In genomic region chr4:153534792-153535629, GRCh38 we compare ENCODE assay signal across 15 cellular contexts.
DNase-seq lines count a peak whose midpoint lies in the region; ATAC-seq and TF ChIP-seq lines count a peak whose summit lies in the region.
"Had no signal": no experiment of that assay in that cellular context is flagged by ENCODE, and none has a peak within 500 bp of the region (broad histone marks: within the 10 kb centered on the region; RNA-seq: fewer than 3 reads in every experiment).

No MANE protein-coding gene starts in this region.

- peaks cover 100% of the 10 kb centered on the region for H3K79me2 ChIP-seq in DND-41 (ENCODE audit: insufficient read depth, low read length)

- H3K4me2 ChIP-seq in BLaER1 treated with 17β-estradiol and CSF1 and Interleukin-3, amounts not matched to agents 10 nM and 100 nM, result peak overlapping the region in 10 of 11 experiments; percentile 0 to 36 (median 16); a peak in 12 of 22 replicates
- no peak overlapping the region for H3K4me2 ChIP-seq in DND-41 (ENCODE audit: insufficient read depth, low read length)

- H3K4me1 ChIP-seq in BLaER1 treated with 17β-estradiol and CSF1 and Interleukin-3, amounts not matched to agents 10 nM and 100 nM, result peaks cover 30 to 97% (median 89%) of the 10 kb centered on the region in 10 experiments
- H3K4me1 ChIP-seq in DND-41 (ENCODE audit: insufficient read depth, low read length), result peaks cover 54% of the 10 kb centered on the region

- H3K36me3 ChIP-seq in BLaER1 treated with 17β-estradiol and CSF1 and Interleukin-3, amounts not matched to agents 10 nM and 100 nM, result peaks cover 0 to 91% (median 54%) of the 10 kb centered on the region in 11 experiments; a peak in 19 of 22 replicates
- peaks cover 93% of the 10 kb centered on the region for H3K36me3 ChIP-seq in DND-41 (ENCODE audit: insufficient read depth, low read length)
- H3K36me3 ChIP-seq: thoracic aorta had no signal

- no peak for ATAC-seq in DND-41 (ENCODE audit: insufficient read depth, low read depth)
- ATAC-seq in activated naive CD4-positive, alpha-beta T cell treated with anti-CD3 and anti-CD28 coated beads, Interleukin-2, amount 50 U/mL, for 72 hours, result no peak
- ATAC-seq in memory B cell (ENCODE audit: low read depth), result no peak
- ATAC-seq in GM18867 (IDR thresholded peaks at IDR 0.05; ENCODE audit: unreplicated experiment), result no peak
- ATAC-seq: psoas muscle had no signal

- H3K9me3 ChIP-seq in BLaER1 treated with 17β-estradiol and CSF1 and Interleukin-3, amounts not matched to agents 10 nM and 100 nM (replicated peaks in 1 of 11), result no peaks in the 10 kb centered on the region
- H3K9me3 ChIP-seq in DND-41 (ENCODE audit: insufficient read depth, low read length, severe bottlenecking), result no peaks in the 10 kb centered on the region
- H3K9me3 ChIP-seq: psoas muscle, thoracic aorta had no signal

- peak overlapping the region in 7 of 11 experiments; percentile 2 to 43 (median 27); a peak in 9 of 22 replicates for H3K27ac ChIP-seq in BLaER1 treated with 17β-estradiol and CSF1 and Interleukin-3, amounts not matched to agents 10 nM and 100 nM
- H3K27ac ChIP-seq in DND-41 (ENCODE audit: low read length), result peak overlapping the region; percentile 44
- H3K27ac ChIP-seq: C4-2B, psoas muscle, thoracic aorta had no signal

- TF ChIP-seq CTCF in DND-41 (IDR thresholded peaks at IDR 0.05; ENCODE audit: borderline replicate concordance, extremely low read depth, low read length, poor library complexity, severe bottlenecking), result no peak

- H4K20me1 ChIP-seq in BLaER1 treated with 17β-estradiol and CSF1 and Interleukin-3, amounts not matched to agents 10 nM and 100 nM, result peaks cover 36 to 99% (median 89%) of the 10 kb centered on the region in 11 experiments; a peak in 21 of 22 replicates
- H4K20me1 ChIP-seq in DND-41 (ENCODE audit: insufficient read depth, low read length), result peaks cover 82% of the 10 kb centered on the region

- H3K4me3 Mint-ChIP-seq in memory B cell, result peak overlapping the region; percentile 4

- no peaks in the 10 kb centered on the region for H3K27me3 Mint-ChIP-seq in memory B cell

- H3K27ac Mint-ChIP-seq in activated naive CD4-positive, alpha-beta T cell treated with anti-CD3 and anti-CD28 coated beads, Interleukin-2, amount 50 U/mL, for 72 hours, result peak overlapping the region; percentile 77 to 94
- H3K27ac Mint-ChIP-seq in memory B cell, result peak overlapping the region; percentile 85

- H3K4me3 ChIP-seq in BLaER1 treated with 17β-estradiol and CSF1 and Interleukin-3, amounts not matched to agents 10 nM and 100 nM, result no peak overlapping the region
- no peak overlapping the region for H3K4me3 ChIP-seq in DND-41 (ENCODE audit: low read depth in 1 of 2, low read length in 2 of 2)
- H3K4me3 ChIP-seq: psoas muscle, thoracic aorta had no signal

- no peaks in the 10 kb centered on the region for H3K9me3 Mint-ChIP-seq in activated naive CD4-positive, alpha-beta T cell treated with anti-CD3 and anti-CD28 coated beads, Interleukin-2, amount 50 U/mL, for 72 hours
- no peaks in the 10 kb centered on the region for H3K9me3 Mint-ChIP-seq in memory B cell

- H3K36me3 Mint-ChIP-seq in activated naive CD4-positive, alpha-beta T cell treated with anti-CD3 and anti-CD28 coated beads, Interleukin-2, amount 50 U/mL, for 72 hours, result peaks cover 0 to 24% of the 10 kb centered on the region in 2 donors
- peaks cover 18% of the 10 kb centered on the region for H3K36me3 Mint-ChIP-seq in memory B cell

- no peak overlapping the region for H2AFZ ChIP-seq in DND-41 (ENCODE audit: low read depth, low read length)

- DNase-seq in DND-41, result no peak
- DNase-seq in activated naive CD4-positive, alpha-beta T cell treated with anti-CD3 and anti-CD28 coated beads, Interleukin-2, amount 50 U/mL, for 72 hours (ENCODE audit: low spot score in 2 of 2), result no peak
- DNase-seq in memory B cell (ENCODE audit: low spot score in 2 of 2), result no peak
- DNase-seq in midbrain (lab: John Stamatoyannopoulos, UW), result no peak
- DNase-seq in HuH-7.5 (ENCODE audit: low spot score), result no peak
- DNase-seq in NCI-H1436 (lab: John Stamatoyannopoulos, UW), result no peak
- DNase-seq: amniotic stem cell, NCI-H1092, NCI-H2171 treated with DMSO at 0.1 percent for 48 hours, psoas muscle, SIG-M5 had no signal

- no peak overlapping the region for H3K9ac ChIP-seq in BLaER1 treated with 17β-estradiol and CSF1 and Interleukin-3, amounts not matched to agents 10 nM and 100 nM
- no peak overlapping the region for H3K9ac ChIP-seq in DND-41 (ENCODE audit: low read depth, low read length)

- peaks cover 47% of the 10 kb centered on the region for H3K4me1 Mint-ChIP-seq in memory B cell

- H3K27me3 ChIP-seq in BLaER1 treated with 17β-estradiol and CSF1 and Interleukin-3, amounts not matched to agents 10 nM and 100 nM, result no peaks in the 10 kb centered on the region
- H3K27me3 ChIP-seq in DND-41 (ENCODE audit: insufficient read depth, low read length, poor library complexity), result no peaks in the 10 kb centered on the region
